In genomic region chr4:109945056-109945455, GRCh38 we compare ENCODE assay signal across 14 cellular contexts. TPM values are rescaled to one million over a fixed set of nuclear protein-coding genes. Genes with fewer than 3 reads are reported as not detected.
A peak's percentile ranks its signal among the peaks of the same experiment; 100 is the strongest.
DNase-seq lines count a peak whose midpoint lies in the region; ATAC-seq, FAIRE-seq and TF ChIP-seq lines count a peak whose summit lies in the region.
"Had no signal": no experiment of that assay in that cellular context is flagged by ENCODE, and none has a peak within 500 bp of the region (broad histone marks: within the 10 kb centered on the region; RNA-seq: fewer than 3 reads in every experiment).

No MANE protein-coding gene starts in this region.

- intact Hi-C loops in HCT116 (cut with micrococcal nuclease) = no loop called here

- H3K9ac ChIP-seq in HCT116 (ENCODE audit: low read length) (no peak overlapping the region), astrocyte (ENCODE audit: low read length) (no peak overlapping the region)
- H3K9ac ChIP-seq: neural progenitor cell had no signal

- TF ChIP-seq POLR2A in HCT116 (IDR thresholded peaks at IDR 0.05; ENCODE audit: borderline replicate concordance, extremely low read depth, insufficient read depth, insufficient read length) = no peak

- H3K27me3 Mint-ChIP-seq in astrocyte (ENCODE audit: low read depth, unreplicated experiment) = no peaks in the 10 kb centered on the region
- H3K27me3 Mint-ChIP-seq: activated B cell treated with CpG ODN at 0.5 μM for 24 hours had no signal

- H3K9me2 ChIP-seq in HCT116 (ENCODE audit: insufficient read depth) = no peaks in the 10 kb centered on the region

- H3K27me3 ChIP-seq in HCT116 (ENCODE audit: insufficient read depth, low read length) (no peaks in the 10 kb centered on the region), astrocyte (ENCODE audit: insufficient read depth, low read length) (no peaks in the 10 kb centered on the region), HAP-1 (ENCODE audit: low read depth) (no peaks in the 10 kb centered on the region)
- H3K27me3 ChIP-seq: neural progenitor cell had no signal

- DNase-seq in HCT116 (ENCODE audit: low read depth, low spot score) (no peak), NOMO-1 (lab: John Stamatoyannopoulos, UW; ENCODE audit: unreplicated experiment in 2 of 2) (peak; percentile 52 to 61), astrocyte (ENCODE audit: low read depth) (no peak), cerebellar cortex (ENCODE audit: low spot score) (no peak), HAP-1 (ENCODE audit: low spot score in 2 of 2) (no peak)
- DNase-seq in stimulated activated CD4-positive, alpha-beta T cell treated with anti-CD3 and anti-CD28 coated beads, Interleukin-4, amount 100 ng/mL, for 48 hours (ENCODE audit: low read depth in 2 of 2) = peak; percentile 33 to 44
- DNase-seq: activated B cell treated with CpG ODN at 0.5 μM for 24 hours, Caco-2, head of caudate nucleus, left ventricle myocardium superior, SHP77 had no signal

- peak; percentile 41 for FAIRE-seq in astrocyte (lab: Jason Lieb, UNC)

- in situ Hi-C loops in HAP-1 (cut with MboI; ENCODE audit: low sequenced_read_pairs) = no loop called here

- H3K27ac Mint-ChIP-seq in astrocyte (ENCODE audit: unreplicated experiment) = no peak overlapping the region
- H3K27ac Mint-ChIP-seq: activated B cell treated with CpG ODN at 0.5 μM for 24 hours, neural progenitor cell had no signal

- TF ChIP-seq CTCF in HCT116 (IDR thresholded peaks at IDR 0.05 in 2 of 3, conservative IDR thresholded peaks at IDR 0.05 in 1 of 3; ENCODE audit: borderline replicate concordance in 1 of 3, insufficient read depth in 1 of 3, low read depth in 2 of 3, low read length in 2 of 3) (no peak), astrocyte (IDR thresholded peaks at IDR 0.05; ENCODE audit: insufficient read depth, low read depth, low read length) (no peak)

- H2AFZ ChIP-seq in HCT116 (ENCODE audit: low read depth, low read length, poor library complexity, severe bottlenecking) = no peak overlapping the region
- no peak overlapping the region for H2AFZ ChIP-seq in astrocyte (ENCODE audit: low read depth, low read length)
- H2AFZ ChIP-seq: neural progenitor cell had no signal

- CTCF ChIA-PET in HCT116 (lab: Charles Lee) = no interaction called here

- no peaks in the 10 kb centered on the region for H3K36me3 ChIP-seq in HCT116 (ENCODE audit: control insufficient read depth in 1 of 2, insufficient read depth in 2 of 2, low read length in 2 of 2)
- no peaks in the 10 kb centered on the region for H3K36me3 ChIP-seq in astrocyte (ENCODE audit: insufficient read depth, low read length)
- H3K36me3 ChIP-seq in HAP-1 (replicated peaks) = no peaks in the 10 kb centered on the region
- H3K36me3 ChIP-seq: neural progenitor cell had no signal

- TF ChIP-seq RAD21 in HCT116 (IDR thresholded peaks at IDR 0.05; ENCODE audit: low read depth) = no peak

- POLR2A ChIA-PET in HCT116 (lab: Charles Lee) = no interaction called here

- H3K36me3 Mint-ChIP-seq in astrocyte (ENCODE audit: low read depth, unreplicated experiment) = no peaks in the 10 kb centered on the region

- H3K4me3 ChIP-seq in HCT116 (replicated peaks in 1 of 2; ENCODE audit: low read depth in 1 of 2, low read length in 2 of 2) = no peak overlapping the region
- no peak overlapping the region for H3K4me3 ChIP-seq in astrocyte (ENCODE audit: insufficient read depth, low read depth, low read length)
- no peak overlapping the region for H3K4me3 ChIP-seq in HAP-1
- H3K4me3 ChIP-seq: neural progenitor cell, skin epidermis had no signal

- RAD21 ChIA-PET in HCT116 (lab: Charles Lee; ENCODE audit: low non-redundant PET in 1 of 2, low total read pairs in 2 of 2, uncharacterized antibody in 2 of 2, unreplicated experiment in 2 of 2) = no interaction called here

- H3K9me3 ChIP-seq in HCT116 (ENCODE audit: control insufficient read depth in 1 of 2, insufficient read depth in 1 of 2, low read depth in 1 of 2, low read length in 2 of 2) (no peaks in the 10 kb centered on the region), astrocyte (ENCODE audit: insufficient read depth, low read depth, low read length) (no peaks in the 10 kb centered on the region), HAP-1 (no peaks in the 10 kb centered on the region)
- H3K9me3 ChIP-seq: Caco-2 had no signal

- H4K20me1 ChIP-seq in HCT116 (ENCODE audit: insufficient read depth) (no peaks in the 10 kb centered on the region), astrocyte (ENCODE audit: insufficient read depth, low read length) (no peaks in the 10 kb centered on the region)

- H3K4me1 ChIP-seq in HCT116 (ENCODE audit: control insufficient read depth in 1 of 2, insufficient read depth in 2 of 2, low read length in 2 of 2) (peaks cover 0 to 6% of the 10 kb centered on the region in 2 experiments; a peak in 1 of 4 replicates), astrocyte (ENCODE audit: insufficient read depth, low read length) (no peaks in the 10 kb centered on the region), HAP-1 (peaks cover 13% of the 10 kb centered on the region)
- H3K4me1 ChIP-seq: Caco-2, neural progenitor cell had no signal

- H3K4me2 ChIP-seq in HCT116 (ENCODE audit: low read length) (no peak overlapping the region), astrocyte (ENCODE audit: low read length) (no peak overlapping the region)
- H3K4me2 ChIP-seq: neural progenitor cell had no signal

- no peaks in the 10 kb centered on the region for H3K4me1 Mint-ChIP-seq in astrocyte (ENCODE audit: low read depth, unreplicated experiment)
- H3K4me1 Mint-ChIP-seq: activated B cell treated with CpG ODN at 0.5 μM for 24 hours, neural progenitor cell had no signal

- BruUV-seq in HCT116 (replicated peaks; lab: Mats Ljungman, UMichigan) = no TSS peak

- H3K4me3 Mint-ChIP-seq in astrocyte (ENCODE audit: unreplicated experiment) = no peak overlapping the region
- H3K4me3 Mint-ChIP-seq: activated B cell treated with CpG ODN at 0.5 μM for 24 hours, neural progenitor cell had no signal

- H3K79me2 ChIP-seq in HCT116 (ENCODE audit: insufficient read depth, low read length) (no peaks in the 10 kb centered on the region), astrocyte (ENCODE audit: insufficient read depth, low read length) (no peaks in the 10 kb centered on the region)

- no peak overlapping the region for H3K27ac ChIP-seq in HCT116 (ENCODE audit: low read depth, low read length)
- H3K27ac ChIP-seq in astrocyte (ENCODE audit: low read depth, low read length) = no peak overlapping the region
- H3K27ac ChIP-seq: neural progenitor cell, skin epidermis had no signal

- no peaks in the 10 kb centered on the region for H3K9me3 Mint-ChIP-seq in astrocyte (ENCODE audit: unreplicated experiment)
- H3K9me3 Mint-ChIP-seq: activated B cell treated with CpG ODN at 0.5 μM for 24 hours, neural progenitor cell had no signal

- ATAC-seq in HCT116 = no peak
- ATAC-seq in HG03095 (IDR thresholded peaks at IDR 0.05; ENCODE audit: unreplicated experiment) = no peak
- ATAC-seq: left ventricle myocardium superior had no signal

TF ChIP-seq in HCT116, 20 proteins besides CTCF, POLR2A, EP300 and RAD21:
- TF ChIP-seq ELF1 (IDR thresholded peaks at IDR 0.05; ENCODE audit: borderline replicate concordance, low read depth) = no peak
- no peak for TF ChIP-seq POLR2AphosphoS5 (IDR thresholded peaks at IDR 0.05; ENCODE audit: low read depth, low read length)
- TF ChIP-seq SIN3A (IDR thresholded peaks at IDR 0.05; ENCODE audit: low read depth) = no peak
- peak; percentile 39; the same call in 1 of the 2 replicates for TF ChIP-seq FOSL1 (IDR thresholded peaks at IDR 0.05; ENCODE audit: low read depth)
- TF ChIP-seq MAX (IDR thresholded peaks at IDR 0.05) = no peak
- no peak for TF ChIP-seq TCF7L2 (IDR thresholded peaks at IDR 0.05; ENCODE audit: borderline replicate concordance, extremely low read depth, insufficient read depth, insufficient read length)
- TF ChIP-seq EGR1 (IDR thresholded peaks at IDR 0.05; ENCODE audit: low read depth) = no peak
- TF ChIP-seq CEBPB (IDR thresholded peaks at IDR 0.05; ENCODE audit: low read depth) = 0 out of 2 replicates have a peak, but pooled peaks have one; percentile 17
- no peak for TF ChIP-seq SP1 (IDR thresholded peaks at IDR 0.05; ENCODE audit: low read depth)
- no peak for TF ChIP-seq EZH2 (IDR thresholded peaks at IDR 0.05)
- no peak for TF ChIP-seq YY1 (IDR thresholded peaks at IDR 0.05; ENCODE audit: extremely low read depth, insufficient replicate concordance, low read depth, low read length)
- 0 out of 2 replicates have a peak, but pooled peaks have one; percentile 10 for TF ChIP-seq JUND (IDR thresholded peaks at IDR 0.05)

RNA-seq across cellular contexts. Expression of gene EGF, which starts 32.4 kb away (rescaled TPM):
- 0.57 TPM for total RNA-seq in HCT116 (2021; ENCODE audit: unreplicated experiment)
- 0.46 and 0.62 TPM in 2 replicates for polyA plus RNA-seq in HCT116 (2012)
- 22.9 and 25.1 TPM in 2 replicates for total RNA-seq in astrocyte
- total RNA-seq: activated B cell treated with CpG ODN at 0.5 μM for 24 hours had no signal

Comparison
In these comparisons a context has a peak if more than half of its experiments do, and no peak if none do; other contexts are left out.
1. DNase-seq: peak in NOMO-1 (2 of 2) and stimulated activated CD4-positive, alpha-beta T cell treated with anti-CD3 and anti-CD28 coated beads, Interleukin-4, amount 100 ng/mL, for 48 hours (2 of 2); none in HCT116 (single experiment), astrocyte (single experiment), cerebellar cortex (single experiment) and HAP-1 (0 of 2).
2. RNA of gene EGF, which starts 32.4 kb away (total RNA-seq): 22.9 to 25.1 TPM in astrocyte; 0.57 TPM in HCT116 (single experiment); every median in the first group is over 10 times any median in the second.